ENCODE assay signal across 20 cellular contexts in genomic region chr5:66186108-66186507, GRCh38. TPM values are rescaled to one million over a fixed set of nuclear protein-coding genes. Genes with fewer than 3 reads are reported as not detected.
A peak's percentile ranks its signal among the peaks of the same experiment; 100 is the strongest.
DNase-seq lines count a peak whose midpoint lies in the region; ATAC-seq, FAIRE-seq and TF ChIP-seq lines count a peak whose summit lies in the region.
"Had no signal": no experiment of that assay in that cellular context is flagged by ENCODE, and none has a peak within 500 bp of the region (broad histone marks: within the 10 kb centered on the region; RNA-seq: fewer than 3 reads in every experiment).

No MANE protein-coding gene starts in this region.

- H3K4me3 Mint-ChIP-seq in GM23338, result no peak overlapping the region
- H3K4me3 Mint-ChIP-seq: B cell; CD4-positive, CD25-positive, alpha-beta regulatory T cell; CD8-positive, alpha-beta T cell; H9; HFFc6 had no signal

- H2AFZ ChIP-seq in HepG2 (ENCODE audit: low read length) (no peak overlapping the region), GM23338 (no peak overlapping the region), K562 (ENCODE audit: low read depth, low read length) (no peak overlapping the region)
- H2AFZ ChIP-seq: GM23248 had no signal

- no TSS peak for BruUV-seq in HepG2 (replicated peaks; lab: Mats Ljungman, UMichigan)
- TSS peak; percentile 26 for BruUV-seq in K562 (replicated peaks; lab: Mats Ljungman, UMichigan)

- H3K9me1 ChIP-seq in K562 (ENCODE audit: control insufficient read depth, insufficient read depth, low read length), result no peaks in the 10 kb centered on the region

- H3K79me2 ChIP-seq in HepG2 (ENCODE audit: insufficient read depth, low read length), result no peaks in the 10 kb centered on the region
- H3K79me2 ChIP-seq in GM23338 (replicated peaks; ENCODE audit: insufficient read depth), result no peaks in the 10 kb centered on the region
- H3K79me2 ChIP-seq in K562 (ENCODE audit: control insufficient read depth, insufficient read depth, low read length), result no peaks in the 10 kb centered on the region

- in situ Hi-C loops in HepG2 (cut with HindIII; ENCODE audit: extremely low pct_ligation_motif_present, low pct_unique_long_range_greater_than_20kb), result no loop called here
- in situ Hi-C loops in K562 (cut with MboI), result no loop called here

- TF ChIP-seq EP300 in HepG2 (IDR thresholded peaks at IDR 0.05; ENCODE audit: low read depth in 2 of 2, low read length in 2 of 2) (no peak), HepG2 (CRISPR knock-in tag; IDR thresholded peaks at IDR 0.05; ENCODE audit: borderline replicate concordance) (no peak), K562 (IDR thresholded peaks at IDR 0.05; ENCODE audit: low read length) (no peak)

- H3K4me1 Mint-ChIP-seq in GM23338, result no peaks in the 10 kb centered on the region
- H3K4me1 Mint-ChIP-seq: B cell, H9 had no signal

- no peak overlapping the region for H3K27ac Mint-ChIP-seq in GM23338
- H3K27ac Mint-ChIP-seq: B cell; CD4-positive, CD25-positive, alpha-beta regulatory T cell; CD8-positive, alpha-beta T cell; H9; HFFc6 had no signal

- CTCF ChIA-PET in HepG2 (lab: Yijun Ruan, JAX; ENCODE audit: low intra/inter-chr PET ratio, low total read pairs), result no interaction called here
- CTCF ChIA-PET in K562 (lab: Yijun Ruan, JAX; ENCODE audit: low intra/inter-chr PET ratio), result no interaction called here

- intact Hi-C loops in HepG2 (cut with micrococcal nuclease; ENCODE audit: unreplicated experiment) (no loop called here), right lobe of liver (cut with DNase I) (no loop called here), K562 (cut with micrococcal nuclease) (no loop called here)

- H3K4me3 ChIP-seq in HepG2 (replicated peaks in 1 of 3; ENCODE audit: insufficient read depth in 1 of 3, low read depth in 2 of 3, low read length in 3 of 3) (no peak overlapping the region), right lobe of liver (no peak overlapping the region), GM23338 (no peak overlapping the region), K562 (no peak overlapping the region)
- H3K4me3 ChIP-seq: BLaER1, GM23248 had no signal

- TF ChIP-seq RAD21 in HepG2 (CRISPR knock-in tag; IDR thresholded peaks at IDR 0.05) (no peak), K562 (CRISPR knock-in tag; conservative IDR thresholded peaks at IDR 0.05 in 1 of 2, IDR thresholded peaks at IDR 0.05 in 1 of 2) (no peak)

- H3K36me3 ChIP-seq in HepG2 (replicated peaks in 1 of 2; ENCODE audit: control insufficient read depth in 1 of 2, insufficient read depth in 2 of 2, low read length in 2 of 2) (peaks cover 0 to 5% of the 10 kb centered on the region in 2 experiments; a peak in 1 of 5 replicates), right lobe of liver (no peaks in the 10 kb centered on the region), GM23338 (ENCODE audit: insufficient read depth) (no peaks in the 10 kb centered on the region), K562 (ENCODE audit: control insufficient read depth, insufficient read depth, low read length) (peaks cover 21% of the 10 kb centered on the region; the same call in 2 of the 3 replicates)

- peak; percentile 31 for ATAC-seq in HepG2
- no peak for ATAC-seq in right lobe of liver
- ATAC-seq in GM23338, result no peak
- ATAC-seq in K562, result peak; percentile 18
- ATAC-seq in GM21390 (IDR thresholded peaks at IDR 0.05; ENCODE audit: unreplicated experiment), result no peak
- ATAC-seq: CD8-positive, alpha-beta T cell had no signal

- POLR2A ChIA-PET in HepG2 (lab: Yijun Ruan, JAX) (no interaction called here), K562 (lab: Yijun Ruan, JAX) (interaction anchor here (1.0 kb wide), 1 partner anchor 9 kb away, joined by 3 read pairs; no protein-coding TSS in a partner anchor)

- H3K9me3 Mint-ChIP-seq in GM23338, result no peaks in the 10 kb centered on the region; the same call in 2 of the 3 replicates
- H3K9me3 Mint-ChIP-seq: CD4-positive, CD25-positive, alpha-beta regulatory T cell; CD8-positive, alpha-beta T cell; HFFc6 had no signal

- 72% methylated on average over 3 of the region's 3 CpGs for WGBS in HepG2 (ENCODE audit: low lambda C conversion rate)
- 95% methylated on average over 3 of the region's 3 CpGs for WGBS in right lobe of liver (ENCODE audit: insufficient coverage, low coverage, low lambda C conversion rate, missing lambda C conversion rate)
- WGBS in K562 (ENCODE audit: insufficient coverage, low coverage, missing lambda C conversion rate), result 25% methylated on average over 3 of the region's 3 CpGs

- H3K27me3 Mint-ChIP-seq in GM23338 (ENCODE audit: insufficient read depth, low read depth, poor library complexity), result no peaks in the 10 kb centered on the region
- H3K27me3 Mint-ChIP-seq: B cell; CD4-positive, CD25-positive, alpha-beta regulatory T cell had no signal

- TF ChIP-seq CTCF in HepG2 (CRISPR knock-in tag; IDR thresholded peaks at IDR 0.05), result no peak
- TF ChIP-seq CTCF in right lobe of liver (IDR thresholded peaks at IDR 0.05), result no peak
- no peak for TF ChIP-seq CTCF in GM23338 (conservative IDR thresholded peaks at IDR 0.05; ENCODE audit: low read depth in 2 of 2)
- TF ChIP-seq CTCF in K562 (IDR thresholded peaks at IDR 0.05 in 2 of 3, conservative IDR thresholded peaks at IDR 0.05 in 1 of 3; ENCODE audit: insufficient read depth in 2 of 3, low read depth in 1 of 3, low read length in 3 of 3), result no peak

- H3K27me3 ChIP-seq in HepG2 (ENCODE audit: control insufficient read depth in 1 of 2, insufficient read depth in 2 of 2, low read length in 2 of 2) (no peaks in the 10 kb centered on the region), right lobe of liver (no peaks in the 10 kb centered on the region), GM23338 (ENCODE audit: insufficient read depth) (no peaks in the 10 kb centered on the region), K562 (ENCODE audit: control insufficient read depth in 2 of 2, insufficient read depth in 2 of 2, low read length in 2 of 2) (no peaks in the 10 kb centered on the region)
- H3K27me3 ChIP-seq: BLaER1 had no signal

- no peaks in the 10 kb centered on the region for H3K9me2 ChIP-seq in GM23338 (ENCODE audit: insufficient read depth)

- FAIRE-seq in HepG2 (lab: Jason Lieb, UNC), result no peak
- no peak for FAIRE-seq in K562 (lab: Jason Lieb, UNC)
- FAIRE-seq: GM12891, GM18507 had no signal

- H3K4me2 ChIP-seq in HepG2 (ENCODE audit: low read depth, low read length), result no peak overlapping the region
- H3K4me2 ChIP-seq in GM23338, result no peak overlapping the region
- no peak overlapping the region for H3K4me2 ChIP-seq in K562 (ENCODE audit: insufficient read depth, low read length)
- H3K4me2 ChIP-seq: BLaER1 had no signal

- TF ChIP-seq POLR2A in HepG2 (IDR thresholded peaks at IDR 0.05; ENCODE audit: insufficient read depth in 1 of 2, low read depth in 2 of 2, low read length in 2 of 2), result no peak
- no peak for TF ChIP-seq POLR2A in right lobe of liver (IDR thresholded peaks at IDR 0.05)
- no peak for TF ChIP-seq POLR2A in K562 (conservative IDR thresholded peaks at IDR 0.05)

- H4K20me1 ChIP-seq in HepG2 (ENCODE audit: insufficient read depth, low read length) (no peaks in the 10 kb centered on the region), GM23338 (replicated peaks; ENCODE audit: insufficient read depth) (no peaks in the 10 kb centered on the region), K562 (replicated peaks; ENCODE audit: control insufficient read depth, insufficient read depth, low read length) (no peaks in the 10 kb centered on the region)
- H4K20me1 ChIP-seq: BLaER1 had no signal

- H3K36me3 Mint-ChIP-seq in GM23338 (ENCODE audit: low read depth), result no peaks in the 10 kb centered on the region; the same call in 2 of the 3 replicates

- no peaks in the 10 kb centered on the region for H3F3A ChIP-seq in GM23338 (replicated peaks; ENCODE audit: low read depth)

- no peak for DNase-seq in HepG2 (ENCODE audit: low spot score)
- no peak for DNase-seq in right lobe of liver
- no peak for DNase-seq in GM23338 (ENCODE audit: low spot score)
- no peak for DNase-seq in K562 (ENCODE audit: extremely low read depth in 1 of 4, low spot score in 3 of 4)
- DNase-seq in DMS153 (lab: John Stamatoyannopoulos, UW), result no peak
- no peak for DNase-seq in NCI-H1417 (lab: John Stamatoyannopoulos, UW)
- DNase-seq: Caco-2; CD4-positive, CD25-positive, alpha-beta regulatory T cell; CD8-positive, alpha-beta T cell; DMS79; GF-D8; GM23248; H9; HFFc6 had no signal

- no peak overlapping the region for H3K27ac ChIP-seq in HepG2 (ENCODE audit: extremely low read length, insufficient read depth, low read length)
- no peak overlapping the region for H3K27ac ChIP-seq in right lobe of liver
- H3K27ac ChIP-seq in GM23338 (ENCODE audit: low read depth), result 0 out of 2 replicates have a peak overlapping the region, but pooled peaks have one; percentile 11
- H3K27ac ChIP-seq in K562 (ENCODE audit: extremely low read depth, low read depth, low read length), result no peak overlapping the region
- H3K27ac ChIP-seq: BLaER1, C4-2B, GM23248 had no signal

- H3K9ac ChIP-seq in HepG2 (ENCODE audit: insufficient read depth, low read depth, low read length) (no peak overlapping the region), K562 (ENCODE audit: insufficient read depth in 1 of 2, low read depth in 2 of 2, low read length in 2 of 2) (no peak overlapping the region)
- H3K9ac ChIP-seq: BLaER1, GM23248 had no signal

- no peaks in the 10 kb centered on the region for H3K9me3 ChIP-seq in HepG2 (ENCODE audit: low read length)
- no peaks in the 10 kb centered on the region for H3K9me3 ChIP-seq in right lobe of liver
- no peaks in the 10 kb centered on the region for H3K9me3 ChIP-seq in K562 (replicated peaks; ENCODE audit: control insufficient read depth, insufficient read depth, low read depth, low read length)
- H3K9me3 ChIP-seq: Caco-2 had no signal

- H3K4me1 ChIP-seq in HepG2 (ENCODE audit: insufficient read depth, low read length), result no peaks in the 10 kb centered on the region
- H3K4me1 ChIP-seq in right lobe of liver, result no peaks in the 10 kb centered on the region
- no peaks in the 10 kb centered on the region for H3K4me1 ChIP-seq in GM23338 (ENCODE audit: insufficient read depth)
- no peaks in the 10 kb centered on the region for H3K4me1 ChIP-seq in K562 (replicated peaks in 1 of 2; ENCODE audit: control insufficient read depth in 2 of 2, insufficient read depth in 2 of 2, low read length in 2 of 2)
- H3K4me1 ChIP-seq: BLaER1, Caco-2 had no signal

RNA-seq across cellular contexts. Expression of gene SREK1, which starts 42.0 kb away (rescaled TPM):
- 46.5 and 90.9 TPM in 2 replicates for total RNA-seq in HepG2 (2016; rRNA removed; fragmentation: Illumina TruSeq; extraction: Trizol)
- total RNA-seq in HepG2 (2016; cell fraction: cytosol; rRNA removed; fragmentation: Illumina TruSeq; extraction: Trizol; ENCODE audit: low read depth), result 3.4 and 4.6 TPM in 2 replicates
- 43.6 and 92.7 TPM in 2 replicates for total RNA-seq in HepG2 (2016; cell fraction: insoluble cytoplasmic fraction; rRNA removed; fragmentation: Illumina TruSeq; extraction: Trizol)
- 8.6 and 12.6 TPM in 2 replicates for total RNA-seq in HepG2 (2016; cell fraction: membrane; rRNA removed; fragmentation: Illumina TruSeq; extraction: Trizol)
- 268 and 291 TPM in 2 replicates for total RNA-seq in HepG2 (2016; cell fraction: nucleus; rRNA removed; fragmentation: Illumina TruSeq; extraction: Trizol)
- polyA plus RNA-seq in HepG2 (2011; rRNA removed), result 49.2 and 60.6 TPM in 2 replicates
- polyA plus RNA-seq in HepG2 (2011; cell fraction: cytosol; rRNA removed), result 8.1 and 8.6 TPM in 2 replicates
- polyA plus RNA-seq in HepG2 (2011; cell fraction: nucleus; rRNA removed), result 117 and 132 TPM in 2 replicates
- 30.0 and 51.7 TPM in 2 replicates for polyA plus RNA-seq in HepG2 (2012)
- polyA plus RNA-seq in HepG2 (2016; cell fraction: cytosol; fragmentation: Illumina TruSeq; extraction: Trizol; ENCODE audit: low read depth), result 0.93 and 1.2 TPM in 2 replicates
- 40.2 and 41.5 TPM in 2 replicates for polyA plus RNA-seq in HepG2 (2016; cell fraction: insoluble cytoplasmic fraction; fragmentation: Illumina TruSeq; extraction: Trizol; ENCODE audit: low read depth)
- polyA plus RNA-seq in HepG2 (2016; cell fraction: membrane; fragmentation: Illumina TruSeq; extraction: Trizol; ENCODE audit: low read depth), result 3.6 and 4.5 TPM in 2 replicates
- 335 and 346 TPM in 2 replicates for polyA plus RNA-seq in HepG2 (2016; cell fraction: nucleus; fragmentation: Illumina TruSeq; extraction: Trizol; ENCODE audit: insufficient read depth, low read depth)
- polyA minus RNA-seq in HepG2 (2011; rRNA and poly(A)+ RNA removed; ENCODE audit: low replicate concordance), result 74.5 and 94.2 TPM in 2 replicates
- polyA minus RNA-seq in HepG2 (2011; cell fraction: cytosol; rRNA and poly(A)+ RNA removed), result 10.0 and 13.3 TPM in 2 replicates
- 404 and 556 TPM in 2 replicates for polyA minus RNA-seq in HepG2 (2011; cell fraction: nucleus; rRNA and poly(A)+ RNA removed)
- total RNA-seq in right lobe of liver, result 10 to 100 TPM; 20.9 to 44.4 (median 34.2) TPM
- total RNA-seq in GM23338 (2014; rRNA removed; shearing (Covaris generic)), result 58.9 and 66.4 TPM in 2 replicates
- 44.9 and 64.3 TPM in 2 replicates for polyA plus RNA-seq in GM23338 (2016; fragmentation: Nextera tagmentation; extraction: Ambion mirVana)
- total RNA-seq in K562 (2011; cell fraction: chromatin; rRNA removed; ENCODE audit: low replicate concordance), result 177 and 602 TPM in 2 replicates
- 97.2 and 131 TPM in 2 replicates for total RNA-seq in K562 (2011; cell fraction: nucleolus; rRNA removed)
- 216 and 303 TPM in 2 replicates for total RNA-seq in K562 (2011; cell fraction: nucleoplasm; rRNA removed)
- 128 and 129 TPM in 2 replicates for total RNA-seq in K562 (2014; rRNA removed)
- 99.3 and 108 TPM in 2 replicates for total RNA-seq in K562 (2014; rRNA removed; fragmentation: Illumina TruSeq; extraction: Trizol)
- 96.1 and 103 TPM in 2 replicates for total RNA-seq in K562 (2015; rRNA removed; fragmentation: Illumina TruSeq; extraction: Trizol)
- total RNA-seq in K562 (2021), result 66.6 and 67.0 TPM in 2 replicates
- polyA plus RNA-seq in K562 (2011; rRNA removed), result 84.9 and 88.0 TPM in 2 replicates
- polyA plus RNA-seq in K562 (2011; cell fraction: cytosol; rRNA removed), result 23.1 and 26.0 TPM in 2 replicates
- 342 and 521 TPM in 2 replicates for polyA plus RNA-seq in K562 (2011; cell fraction: nucleus; rRNA removed)
- 42.0 and 50.5 TPM in 2 replicates for polyA plus RNA-seq in K562 (2012)
- polyA plus RNA-seq in K562 (2014; fragmentation: Illumina TruSeq; extraction: Trizol), result 65.8 and 81.9 TPM in 2 replicates
- polyA plus RNA-seq in K562 (2014; fragmentation: Nextera tagmentation; extraction: Ambion mirVana), result 10 to 100 TPM; 40.8 to 47.0 TPM
- 58.8 and 63.4 TPM in 2 replicates for polyA plus RNA-seq in K562 (2014; rRNA removed)
- polyA minus RNA-seq in K562 (2011; rRNA and poly(A)+ RNA removed), result 127 and 147 TPM in 2 replicates
- 25.1 and 32.1 TPM in 2 replicates for polyA minus RNA-seq in K562 (2011; cell fraction: cytosol; rRNA and poly(A)+ RNA removed)
- polyA minus RNA-seq in K562 (2011; cell fraction: nucleus; rRNA and poly(A)+ RNA removed), result 431 and 526 TPM in 2 replicates

Comparison
In these comparisons a context has a peak if more than half of its experiments do, and no peak if none do; other contexts are left out.
1. ATAC-seq: peak in HepG2 (single experiment) and K562 (single experiment); none in right lobe of liver (0 of 4), GM23338 (single experiment) and GM21390 (single experiment).
2. Of the 241 proteins assayed by ChIP-seq in both HepG2 and K562: peak only in HepG2: none; only in K562: ESRRA; in both: none; in neither: 240.